In genomic region chr17:1724351-1724868, GRCh38 we compare ENCODE assay signal across 8 cellular contexts. TPM values are rescaled to one million over a fixed set of nuclear protein-coding genes. Genes with fewer than 3 reads are reported as not detected.
DNase-seq lines count a peak whose midpoint lies in the region; ATAC-seq and TF ChIP-seq lines count a peak whose summit lies in the region.

WDR81 (plus strand) TSS chr17:1724704; CDS start chr17:1724960, 256 bp downstream.

- H3K27ac ChIP-seq in lung (ENCODE audit: low read depth in 1 of 2, low read length in 1 of 2) = peak within 1 kb of the TSS; percentile 74 to 96

- no peaks in the 10 kb centered on the region for H3K9me3 ChIP-seq in lung (ENCODE audit: control insufficient read depth in 2 of 2, insufficient read depth in 1 of 2, low read length in 1 of 2)

- DNase-seq in NCI-H1417 (lab: John Stamatoyannopoulos, UW) = peak; percentile 67 to 77 (median 76)
- DNase-seq in NCI-H1417 treated with DMSO at 0.1 percent for 48 hours (lab: John Stamatoyannopoulos, UW) = no peak
- peak; percentile 43 for DNase-seq in NCI-H82 treated with DMSO at 0.1 percent for 48 hours (lab: John Stamatoyannopoulos, UW; ENCODE audit: unreplicated experiment)
- DNase-seq in effector CD8-positive, alpha-beta T cell (lab: John Stamatoyannopoulos, UW) = peak; percentile 67
- DNase-seq in lung (ENCODE audit: low spot score) = peak; percentile 90
- peak; percentile 71 to 75 (median 72) for DNase-seq in stimulated activated CD4-positive, alpha-beta T cell treated with anti-CD3 and anti-CD28 coated beads, TNF-alpha, amount 100 ng/mL, for 1 hour (ENCODE audit: low read depth in 3 of 3, low spot score in 1 of 3)

- WGBS in lung, 2 donors = 0% methylated on average over 25 to 57 of the region's 57 CpGs

- CTCF ChIA-PET in activated CD8-positive, alpha-beta memory T cell treated with anti-CD3 and anti-CD28 coated beads for 36 hours (lab: Charles Lee) = interaction anchor here (1.3 to 1.5 kb wide), 2 partner anchors 7 to 75 kb away, joined by 3 read pairs; partner anchors contain the start of gene RILP

- peak; percentile 37 for ATAC-seq in HG03097 (IDR thresholded peaks at IDR 0.05; ENCODE audit: low FRiP score, unreplicated experiment)
- peak; percentile 63 for ATAC-seq in lung (ENCODE audit: insufficient read depth, low FRiP score)

- no peak for TF ChIP-seq CTCF in lung (IDR thresholded peaks at IDR 0.05; ENCODE audit: control extremely low read depth, extremely low read depth)

- H3K4me3 ChIP-seq in lung = peak within 1 kb of the TSS; percentile 57

- H3K36me3 ChIP-seq in lung (ENCODE audit: control insufficient read depth in 2 of 2, insufficient read depth in 2 of 2, low read length in 2 of 2) = peaks cover 0 to 27% of the 10 kb centered on the region in 2 donors

- no peaks in the 10 kb centered on the region for H3K27me3 ChIP-seq in lung (ENCODE audit: control insufficient read depth, insufficient read depth)

- H3K4me1 ChIP-seq in lung (ENCODE audit: control insufficient read depth in 2 of 2, insufficient read depth in 2 of 2, low read length in 2 of 2) = peaks cover 0 to 16% of the 10 kb centered on the region in 2 donors

- POLR2A ChIA-PET in activated CD8-positive, alpha-beta memory T cell treated with anti-CD3 and anti-CD28 coated beads for 36 hours (lab: Charles Lee) = interaction anchor here (2.1 kb wide), 1 partner anchor 8 kb away, joined by 6 read pairs; no protein-coding TSS in a partner anchor

RNA-seq across cellular contexts. Expression of gene WDR81, which starts in this region (rescaled TPM):
- total RNA-seq in activated CD8-positive, alpha-beta memory T cell treated with anti-CD3 and anti-CD28 coated beads for 36 hours = 10 to 100 TPM; 21.2 to 22.3 TPM
- 10 to 100 TPM; 27.9 to 51.9 TPM for total RNA-seq in lung
- 10 to 100 TPM; 26.0 to 38.5 TPM for polyA plus RNA-seq in lung
